ENCODE assay signal across 8 cellular contexts in genomic region chr15:41934843-41935242, GRCh38.
A peak's percentile ranks its signal among the peaks of the same experiment; 100 is the strongest.
DNase-seq lines count a peak whose midpoint lies in the region; ATAC-seq and TF ChIP-seq lines count a peak whose summit lies in the region.

No MANE protein-coding gene starts in this region.

- peak overlapping the region; percentile 81 for H3K4me3 Mint-ChIP-seq in activated naive CD4-positive, alpha-beta T cell treated with anti-CD3 and anti-CD28 coated beads, Interleukin-2, amount 50 U/mL, for 24 hours

- peak overlapping the region; percentile 23 for H3K9ac ChIP-seq in mucosa of stomach (ENCODE audit: low read length)
- H3K9ac ChIP-seq in stomach smooth muscle (ENCODE audit: low read length in 2 of 2) = no peak overlapping the region

- ATAC-seq in SK-N-SH treated with all-trans-retinoic acid at 6 μM for 48 hours (peak; percentile 50), HG02763 (IDR thresholded peaks at IDR 0.05; ENCODE audit: unreplicated experiment) (no peak)

- CTCF ChIA-PET in GM10248 (lab: Yijun Ruan, JAX) = interaction anchor here (1.2 to 1.5 kb wide), 2 partner anchors 30 to 35 kb away, joined by 3 to 4 read pairs; no protein-coding TSS in a partner anchor

- H3K27me3 ChIP-seq in mucosa of stomach (ENCODE audit: control insufficient read depth, insufficient read depth, low read length) (no peaks in the 10 kb centered on the region), stomach smooth muscle (ENCODE audit: control insufficient read depth in 1 of 2, insufficient read depth in 2 of 2, low read length in 2 of 2) (no peaks in the 10 kb centered on the region)

- H3K4me1 ChIP-seq in mucosa of stomach (ENCODE audit: control insufficient read depth, insufficient read depth, low read length) = peaks cover 40% of the 10 kb centered on the region
- H3K4me1 ChIP-seq in stomach smooth muscle (ENCODE audit: control insufficient read depth, insufficient read depth, low read length) = peaks cover 8% of the 10 kb centered on the region

- H3K4me3 ChIP-seq in mucosa of stomach (ENCODE audit: low read length) (no peak overlapping the region), stomach smooth muscle (ENCODE audit: low read length in 2 of 2) (no peak overlapping the region)

- peak overlapping the region; percentile 100 for H3K27ac Mint-ChIP-seq in activated naive CD4-positive, alpha-beta T cell treated with anti-CD3 and anti-CD28 coated beads, Interleukin-2, amount 50 U/mL, for 24 hours

- peak overlapping the region; percentile 31 for H3K27ac ChIP-seq in stomach smooth muscle (ENCODE audit: low read length)
- no peak overlapping the region for H3K27ac ChIP-seq in caudate nucleus (ENCODE audit: low read depth, low read length)

- no peak for TF ChIP-seq CTCF in GM10248 (IDR thresholded peaks at IDR 0.05; ENCODE audit: control extremely low read depth, extremely low read depth, low read depth, missing control alignments)

- peaks cover 6% of the 10 kb centered on the region for H3K36me3 Mint-ChIP-seq in activated naive CD4-positive, alpha-beta T cell treated with anti-CD3 and anti-CD28 coated beads, Interleukin-2, amount 50 U/mL, for 24 hours

- H3K36me3 ChIP-seq in mucosa of stomach (ENCODE audit: control insufficient read depth, insufficient read depth, low read length) = no peaks in the 10 kb centered on the region
- peaks cover 0 to 2% of the 10 kb centered on the region in 2 donors for H3K36me3 ChIP-seq in stomach smooth muscle (ENCODE audit: control insufficient read depth in 2 of 2, insufficient read depth in 2 of 2, low read length in 2 of 2)

- DNase-seq in GM10248 (ENCODE audit: extremely low spot score) = peak; percentile 50
- no peak for DNase-seq in posterior cingulate gyrus
- DNase-seq in caudate nucleus (lab: John Stamatoyannopoulos, UW) = no peak

- intact Hi-C loops in posterior cingulate gyrus (cut with DNase I) = no loop called here

- H3K9me3 ChIP-seq in mucosa of stomach (ENCODE audit: control insufficient read depth, low read length) = no peaks in the 10 kb centered on the region
- no peaks in the 10 kb centered on the region for H3K9me3 ChIP-seq in stomach smooth muscle (ENCODE audit: control insufficient read depth in 2 of 2, low read length in 2 of 2)

- POLR2A ChIA-PET in GM10248 (lab: Yijun Ruan, JAX) = interaction anchor here (0.8 kb wide), 1 partner anchor 24 kb away, joined by 5 read pairs; no protein-coding TSS in a partner anchor

- H3K9me3 Mint-ChIP-seq in activated naive CD4-positive, alpha-beta T cell treated with anti-CD3 and anti-CD28 coated beads, Interleukin-2, amount 50 U/mL, for 24 hours = no peaks in the 10 kb centered on the region

- no peaks in the 10 kb centered on the region for H3K27me3 Mint-ChIP-seq in activated naive CD4-positive, alpha-beta T cell treated with anti-CD3 and anti-CD28 coated beads, Interleukin-2, amount 50 U/mL, for 24 hours

- peaks cover 61% of the 10 kb centered on the region for H3K4me1 Mint-ChIP-seq in activated naive CD4-positive, alpha-beta T cell treated with anti-CD3 and anti-CD28 coated beads, Interleukin-2, amount 50 U/mL, for 24 hours

TF ChIP-seq in SK-N-SH treated with all-trans-retinoic acid at 6 μM for 48 hours, 23 proteins besides CTCF, POLR2A, EP300 and RAD21:
- TF ChIP-seq CSDC2 (CRISPR knock-in tag; IDR thresholded peaks at IDR 0.05) = no peak
- no peak for TF ChIP-seq ZNF8 (CRISPR knock-in tag; IDR thresholded peaks at IDR 0.05)
- no peak for TF ChIP-seq ZNF565 (CRISPR knock-in tag; conservative IDR thresholded peaks at IDR 0.05; ENCODE audit: low read depth)
- TF ChIP-seq ZC3H10 (CRISPR knock-in tag; IDR thresholded peaks at IDR 0.05) = no peak
- no peak for TF ChIP-seq PPARA (CRISPR knock-in tag; IDR thresholded peaks at IDR 0.05; ENCODE audit: borderline replicate concordance)
- no peak for TF ChIP-seq ARNTL (CRISPR knock-in tag; IDR thresholded peaks at IDR 0.05; ENCODE audit: borderline replicate concordance, low read depth)
- TF ChIP-seq ESRRG (CRISPR knock-in tag; IDR thresholded peaks at IDR 0.05) = no peak
- TF ChIP-seq ISL1 (CRISPR knock-in tag; IDR thresholded peaks at IDR 0.05) = no peak
- no peak for TF ChIP-seq OSR1 (CRISPR knock-in tag; IDR thresholded peaks at IDR 0.05)
- TF ChIP-seq, protein P1, sequence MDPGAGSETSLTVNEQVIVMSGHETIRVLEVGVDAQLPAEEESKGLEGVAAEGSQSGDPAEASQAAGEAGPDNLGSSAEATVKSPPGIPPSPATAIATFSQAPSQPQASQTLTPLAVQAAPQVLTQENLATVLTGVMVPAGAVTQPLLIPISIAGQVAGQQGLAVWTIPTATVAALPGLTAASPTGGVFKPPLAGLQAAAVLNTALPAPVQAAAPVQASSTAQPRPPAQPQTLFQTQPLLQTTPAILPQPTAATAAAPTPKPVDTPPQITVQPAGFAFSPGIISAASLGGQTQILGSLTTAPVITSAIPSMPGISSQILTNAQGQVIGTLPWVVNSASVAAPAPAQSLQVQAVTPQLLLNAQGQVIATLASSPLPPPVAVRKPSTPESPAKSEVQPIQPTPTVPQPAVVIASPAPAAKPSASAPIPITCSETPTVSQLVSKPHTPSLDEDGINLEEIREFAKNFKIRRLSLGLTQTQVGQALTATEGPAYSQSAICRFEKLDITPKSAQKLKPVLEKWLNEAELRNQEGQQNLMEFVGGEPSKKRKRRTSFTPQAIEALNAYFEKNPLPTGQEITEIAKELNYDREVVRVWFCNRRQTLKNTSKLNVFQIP (CRISPR knock-in tag; IDR thresholded peaks at IDR 0.05; ENCODE audit: borderline replicate concordance, low read depth) = no peak
- TF ChIP-seq PATZ1 (CRISPR knock-in tag; IDR thresholded peaks at IDR 0.05; ENCODE audit: borderline replicate concordance) = no peak
- no peak for TF ChIP-seq SNAI2 (CRISPR knock-in tag; IDR thresholded peaks at IDR 0.05)
- TF ChIP-seq, protein P2, sequence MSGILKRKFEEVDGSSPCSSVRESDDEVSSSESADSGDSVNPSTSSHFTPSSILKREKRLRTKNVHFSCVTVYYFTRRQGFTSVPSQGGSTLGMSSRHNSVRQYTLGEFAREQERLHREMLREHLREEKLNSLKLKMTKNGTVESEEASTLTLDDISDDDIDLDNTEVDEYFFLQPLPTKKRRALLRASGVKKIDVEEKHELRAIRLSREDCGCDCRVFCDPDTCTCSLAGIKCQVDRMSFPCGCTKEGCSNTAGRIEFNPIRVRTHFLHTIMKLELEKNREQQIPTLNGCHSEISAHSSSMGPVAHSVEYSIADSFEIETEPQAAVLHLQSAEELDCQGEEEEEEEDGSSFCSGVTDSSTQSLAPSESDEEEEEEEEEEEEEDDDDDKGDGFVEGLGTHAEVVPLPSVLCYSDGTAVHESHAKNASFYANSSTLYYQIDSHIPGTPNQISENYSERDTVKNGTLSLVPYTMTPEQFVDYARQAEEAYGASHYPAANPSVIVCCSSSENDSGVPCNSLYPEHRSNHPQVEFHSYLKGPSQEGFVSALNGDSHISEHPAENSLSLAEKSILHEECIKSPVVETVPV (CRISPR knock-in tag; IDR thresholded peaks at IDR 0.05) = no peak
